Comparison of ENCODE assay signal across 27 cellular contexts in the genomic region with DNA sequence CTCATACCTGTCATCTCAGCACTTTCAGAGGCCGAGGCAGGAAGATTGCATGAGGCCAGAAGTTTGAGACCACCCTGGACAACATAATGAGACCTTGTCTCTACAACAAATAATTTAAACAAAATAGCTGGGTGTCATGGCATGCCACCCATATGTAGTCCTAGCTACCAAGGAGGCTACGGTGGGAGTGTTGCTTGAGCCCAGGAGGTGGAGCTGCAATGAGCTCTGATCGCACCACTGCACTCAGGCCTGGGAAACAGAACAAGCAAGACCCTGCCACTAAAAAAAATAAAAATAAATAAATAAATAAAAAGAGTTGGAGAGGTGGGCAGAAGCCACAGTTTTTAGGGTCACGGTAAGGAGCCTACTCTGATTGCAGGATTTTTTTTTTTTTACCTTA.
"Had no signal": no experiment of that assay in that cellular context is flagged by ENCODE, and none has a peak within 500 bp of the region (broad histone marks: within the 10 kb centered on the region; RNA-seq: fewer than 3 reads in every experiment).

No MANE protein-coding gene starts in this region.

- H3K4me1 ChIP-seq: left lung, lower lobe of right lung, right atrium auricular region, right lobe of liver, suprapubic skin, tibial artery, uterus had no signal

- H3K36me3 ChIP-seq: lower lobe of right lung, ovary, right atrium auricular region, right lobe of liver, spleen, suprapubic skin, thoracic aorta, tibial artery, uterus had no signal

- H3K27ac ChIP-seq: left lung, lower lobe of right lung, ovary, right atrium auricular region, right lobe of liver, spleen, suprapubic skin, thoracic aorta, tibial artery, uterus had no signal

- H3K4me3 Mint-ChIP-seq: immature natural killer cell; mesothelial cell of epicardium; naive B cell; natural killer cell treated with Interleukin-12 subunit alpha and Interleukin-12 subunit beta and Interleukin-15 and Interleukin-18, amount 100 ng/mL, for 72 hours; stimulated activated effector memory CD8-positive, alpha-beta T cell treated with anti-CD3 and anti-CD28 coated beads, Interleukin-12 subunit alpha, Interleukin-12 subunit beta, amount 100 ng/mL, for 72 hours; stimulated activated naive CD8-positive, alpha-beta T cell treated with anti-CD3 and anti-CD28 coated beads, Interleukin-15, Interleukin-2, amounts not matched to agents 100 ng/mL and 50 ng/mL, for 24 hours; type B pancreatic cell had no signal

- H3K27me3 Mint-ChIP-seq: naive B cell; natural killer cell treated with Interleukin-12 subunit alpha and Interleukin-12 subunit beta and Interleukin-15 and Interleukin-18, amount 100 ng/mL, for 72 hours; progenitor cell of endocrine pancreas; stimulated activated naive CD8-positive, alpha-beta T cell treated with anti-CD3 and anti-CD28 coated beads, Interleukin-15, Interleukin-2, amounts not matched to agents 100 ng/mL and 50 ng/mL, for 24 hours; type B pancreatic cell had no signal

- H3K9me3 ChIP-seq: left lung, lower lobe of right lung, ovary, right atrium auricular region, right lobe of liver, spleen, suprapubic skin, thoracic aorta, tibial artery, uterus had no signal

- H3K36me3 Mint-ChIP-seq: naive B cell; natural killer cell treated with Interleukin-12 subunit alpha and Interleukin-12 subunit beta and Interleukin-15 and Interleukin-18, amount 100 ng/mL, for 72 hours; stimulated activated effector memory CD8-positive, alpha-beta T cell treated with anti-CD3 and anti-CD28 coated beads, Interleukin-12 subunit alpha, Interleukin-12 subunit beta, amount 100 ng/mL, for 72 hours had no signal

- FAIRE-seq: islet of Langerhans, kidney, small intestine had no signal

- ATAC-seq: left colon; left lung; lower lobe of right lung; natural killer cell treated with Interleukin-12 subunit alpha and Interleukin-12 subunit beta and Interleukin-15 and Interleukin-18, amount 100 ng/mL, for 72 hours; right lobe of liver; stimulated activated effector memory CD8-positive, alpha-beta T cell treated with anti-CD3 and anti-CD28 coated beads, Interleukin-12 subunit alpha, Interleukin-12 subunit beta, amount 100 ng/mL, for 72 hours had no signal

- DNase-seq: hippocampal formation; immature natural killer cell; kidney; left colon; left lung; lower lobe of right lung; mammary epithelial cell; mesenchymal stem cell; naive B cell; ovary; right lobe of liver; small intestine; spleen; stimulated activated CD4-positive, alpha-beta T cell treated with anti-CD3 and anti-CD28 coated beads, Interleukin-4, amount 100 ng/mL, for 24 hours; stimulated activated naive CD4-positive, alpha-beta T cell; tibial artery; uterus had no signal

- H3K27ac Mint-ChIP-seq: immature natural killer cell; mesothelial cell of epicardium; naive B cell; natural killer cell treated with Interleukin-12 subunit alpha and Interleukin-12 subunit beta and Interleukin-15 and Interleukin-18, amount 100 ng/mL, for 72 hours; progenitor cell of endocrine pancreas; stimulated activated effector memory CD8-positive, alpha-beta T cell treated with anti-CD3 and anti-CD28 coated beads, Interleukin-12 subunit alpha, Interleukin-12 subunit beta, amount 100 ng/mL, for 72 hours; stimulated activated naive CD8-positive, alpha-beta T cell treated with anti-CD3 and anti-CD28 coated beads, Interleukin-15, Interleukin-2, amounts not matched to agents 100 ng/mL and 50 ng/mL, for 24 hours; type B pancreatic cell had no signal

- H3K27me3 ChIP-seq: left lung, ovary, right atrium auricular region, right lobe of liver, spleen, suprapubic skin, tibial artery, uterus had no signal

- H3K9me3 Mint-ChIP-seq: immature natural killer cell; mesothelial cell of epicardium; naive B cell; natural killer cell treated with Interleukin-12 subunit alpha and Interleukin-12 subunit beta and Interleukin-15 and Interleukin-18, amount 100 ng/mL, for 72 hours; stimulated activated effector memory CD8-positive, alpha-beta T cell treated with anti-CD3 and anti-CD28 coated beads, Interleukin-12 subunit alpha, Interleukin-12 subunit beta, amount 100 ng/mL, for 72 hours; stimulated activated naive CD8-positive, alpha-beta T cell treated with anti-CD3 and anti-CD28 coated beads, Interleukin-15, Interleukin-2, amounts not matched to agents 100 ng/mL and 50 ng/mL, for 24 hours; type B pancreatic cell had no signal

- H3K4me1 Mint-ChIP-seq: stimulated activated effector memory CD8-positive, alpha-beta T cell treated with anti-CD3 and anti-CD28 coated beads, Interleukin-12 subunit alpha, Interleukin-12 subunit beta, amount 100 ng/mL, for 72 hours had no signal

- H3K4me3 ChIP-seq: left lung, lower lobe of right lung, ovary, right atrium auricular region, right lobe of liver, spleen, suprapubic skin, thoracic aorta, tibial artery, uterus had no signal
